In the genomic region with DNA sequence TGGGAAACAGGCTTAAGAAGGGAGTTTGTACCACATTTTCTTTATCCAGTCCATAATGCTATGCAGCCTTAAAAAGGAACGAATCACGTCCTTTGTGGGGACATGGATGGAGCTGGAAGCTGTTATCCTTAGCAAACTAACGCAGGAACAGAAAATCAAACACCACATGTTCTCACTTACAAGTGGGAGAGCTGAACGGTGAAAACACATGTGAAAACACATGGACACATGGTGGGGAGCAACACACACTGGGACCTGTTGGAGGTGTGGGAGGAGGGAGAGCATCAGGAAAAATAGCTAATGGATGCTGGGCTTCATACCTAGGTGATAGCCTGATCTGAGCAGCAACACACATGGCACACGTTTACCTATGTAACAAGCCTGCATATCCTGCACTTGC, we compare ENCODE assay signal across 24 cellular contexts.
A peak's percentile ranks its signal among the peaks of the same experiment; 100 is the strongest.
DNase-seq lines count a peak whose midpoint lies in the region; ATAC-seq and TF ChIP-seq lines count a peak whose summit lies in the region.
"Had no signal": no experiment of that assay in that cellular context is flagged by ENCODE, and none has a peak within 500 bp of the region (broad histone marks: within the 10 kb centered on the region; RNA-seq: fewer than 3 reads in every experiment).

No MANE protein-coding gene starts in this region.

- TF ChIP-seq CTCF in HFFc6 (IDR thresholded peaks at IDR 0.05) (no peak), Peyer's patch (IDR thresholded peaks at IDR 0.05) (no peak)

- no peak for TF ChIP-seq POLR2A in Peyer's patch (IDR thresholded peaks at IDR 0.05)

- peaks cover 0 to 16% (median 2%) of the 10 kb centered on the region in 4 donors for H3K4me1 ChIP-seq in Peyer's patch
- H3K4me1 ChIP-seq: A549, breast epithelium, foreskin keratinocyte had no signal

- H3K27me3 ChIP-seq in Peyer's patch = no peaks in the 10 kb centered on the region
- H3K27me3 ChIP-seq: breast epithelium, foreskin keratinocyte had no signal

- no peaks in the 10 kb centered on the region for H3K27me3 Mint-ChIP-seq in activated CD4-positive, alpha-beta T cell treated with anti-CD3 and anti-CD28 coated beads, Interleukin-2, amount 10 ng/mL, durations not matched to agents 7 days and 5 days
- H3K27me3 Mint-ChIP-seq in HFFc6 (ENCODE audit: insufficient read depth) = no peaks in the 10 kb centered on the region
- H3K27me3 Mint-ChIP-seq in central memory CD8-positive, alpha-beta T cell = no peaks in the 10 kb centered on the region
- no peaks in the 10 kb centered on the region for H3K27me3 Mint-ChIP-seq in natural killer cell treated with Interleukin-12 subunit alpha and Interleukin-12 subunit beta and Interleukin-15 and Interleukin-18, amount 100 ng/mL, for 72 hours
- H3K27me3 Mint-ChIP-seq: IgD-negative memory B cell had no signal

- H3K4me3 ChIP-seq in Peyer's patch = no peak overlapping the region
- H3K4me3 ChIP-seq: A549, breast epithelium, lung, SK-N-MC had no signal

- H3K27ac ChIP-seq in Peyer's patch = no peak overlapping the region
- H3K27ac ChIP-seq: A549, breast epithelium, foreskin keratinocyte, SK-N-MC had no signal

- CTCF ChIA-PET in activated CD4-positive, alpha-beta T cell treated with anti-CD3 and anti-CD28 coated beads, Interleukin-2, amount 10 ng/mL, durations not matched to agents 7 days and 5 days (lab: Charles Lee) = interaction anchor here (1.4 kb wide), 1 partner anchor 16 kb away, joined by 5 read pairs; no protein-coding TSS in a partner anchor

- H3K36me3 Mint-ChIP-seq in activated CD4-positive, alpha-beta T cell treated with anti-CD3 and anti-CD28 coated beads, Interleukin-2, amount 10 ng/mL, durations not matched to agents 7 days and 5 days (ENCODE audit: low read depth) = peaks cover 76% of the 10 kb centered on the region
- peaks cover 50% of the 10 kb centered on the region for H3K36me3 Mint-ChIP-seq in HFFc6 (ENCODE audit: low read depth)
- peaks cover 27% of the 10 kb centered on the region for H3K36me3 Mint-ChIP-seq in central memory CD8-positive, alpha-beta T cell (ENCODE audit: insufficient read depth)
- H3K36me3 Mint-ChIP-seq in natural killer cell treated with Interleukin-12 subunit alpha and Interleukin-12 subunit beta and Interleukin-15 and Interleukin-18, amount 100 ng/mL, for 72 hours = peaks cover 34% of the 10 kb centered on the region

- POLR2A ChIA-PET in activated CD4-positive, alpha-beta T cell treated with anti-CD3 and anti-CD28 coated beads, Interleukin-2, amount 10 ng/mL, durations not matched to agents 7 days and 5 days (lab: Charles Lee) = no interaction called here

- peaks cover 49% of the 10 kb centered on the region for H3K4me1 Mint-ChIP-seq in activated CD4-positive, alpha-beta T cell treated with anti-CD3 and anti-CD28 coated beads, Interleukin-2, amount 10 ng/mL, durations not matched to agents 7 days and 5 days
- peaks cover 64% of the 10 kb centered on the region for H3K4me1 Mint-ChIP-seq in HFFc6 (ENCODE audit: low read depth)
- peaks cover 44% of the 10 kb centered on the region for H3K4me1 Mint-ChIP-seq in central memory CD8-positive, alpha-beta T cell
- H3K4me1 Mint-ChIP-seq in natural killer cell treated with Interleukin-12 subunit alpha and Interleukin-12 subunit beta and Interleukin-15 and Interleukin-18, amount 100 ng/mL, for 72 hours (ENCODE audit: low read depth in 2 of 2) = peaks cover 50 to 52% of the 10 kb centered on the region in 2 donors

- peaks cover 12% of the 10 kb centered on the region for H3K9me3 Mint-ChIP-seq in activated CD4-positive, alpha-beta T cell treated with anti-CD3 and anti-CD28 coated beads, Interleukin-2, amount 10 ng/mL, durations not matched to agents 7 days and 5 days
- H3K9me3 Mint-ChIP-seq in HFFc6 = peaks cover 30% of the 10 kb centered on the region
- peaks cover 10% of the 10 kb centered on the region for H3K9me3 Mint-ChIP-seq in central memory CD8-positive, alpha-beta T cell
- H3K9me3 Mint-ChIP-seq in natural killer cell treated with Interleukin-12 subunit alpha and Interleukin-12 subunit beta and Interleukin-15 and Interleukin-18, amount 100 ng/mL, for 72 hours = peaks cover 8% of the 10 kb centered on the region

- no peak for ATAC-seq in central memory CD8-positive, alpha-beta T cell (replicated peaks; ENCODE audit: extremely low read depth, poor library complexity, severe bottlenecking)
- no peak for ATAC-seq in natural killer cell treated with Interleukin-12 subunit alpha and Interleukin-12 subunit beta and Interleukin-15 and Interleukin-18, amount 100 ng/mL, for 72 hours
- ATAC-seq: A549, foreskin keratinocyte, right cardiac atrium had no signal

- H3K27ac Mint-ChIP-seq in activated CD4-positive, alpha-beta T cell treated with anti-CD3 and anti-CD28 coated beads, Interleukin-2, amount 10 ng/mL, durations not matched to agents 7 days and 5 days = peak overlapping the region; percentile 56
- H3K27ac Mint-ChIP-seq in HFFc6 = peak overlapping the region; percentile 76
- H3K27ac Mint-ChIP-seq in central memory CD8-positive, alpha-beta T cell (ENCODE audit: low read depth) = peak overlapping the region; percentile 81
- H3K27ac Mint-ChIP-seq in natural killer cell treated with Interleukin-12 subunit alpha and Interleukin-12 subunit beta and Interleukin-15 and Interleukin-18, amount 100 ng/mL, for 72 hours = peak overlapping the region; percentile 42 to 83
- H3K27ac Mint-ChIP-seq: IgD-negative memory B cell had no signal

- peaks cover 0 to 18% (median 0%) of the 10 kb centered on the region in 3 donors for H3K36me3 ChIP-seq in Peyer's patch
- H3K36me3 ChIP-seq: breast epithelium had no signal

- DNase-seq in activated CD4-positive, alpha-beta T cell treated with anti-CD3 and anti-CD28 coated beads, Interleukin-2, amount 10 ng/mL, durations not matched to agents 7 days and 5 days = no peak
- DNase-seq in activated CD4-positive, alpha-beta T cell treated with anti-CD3 and anti-CD28 coated beads, Interleukin-2, amount 50 U/mL, for 1 hour = no peak
- DNase-seq in HFFc6 (no peak), Peyer's patch (no peak), NCI-H748 (lab: John Stamatoyannopoulos, UW; ENCODE audit: unreplicated experiment) (no peak), NCI-H1048 (lab: John Stamatoyannopoulos, UW) (no peak)
- DNase-seq in central memory CD8-positive, alpha-beta T cell (ENCODE audit: low spot score in 2 of 2) = no peak
- DNase-seq in natural killer cell treated with Interleukin-12 subunit alpha and Interleukin-12 subunit beta and Interleukin-15 and Interleukin-18, amount 100 ng/mL, for 72 hours (ENCODE audit: low spot score) = no peak
- DNase-seq: activated CD4-positive, CD25-positive, alpha-beta regulatory T cell treated with anti-CD3 and anti-CD28 coated beads, Interleukin-2, amount 50 U/mL, for 72 hours; cortex of kidney; foreskin keratinocyte; GDM1; GOT3; hypothalamus; NCI-H1436 treated with DMSO at 0.1 percent for 48 hours; occipital lobe; right cardiac atrium; RPMI8226; stimulated activated CD8-positive, alpha-beta memory T cell treated with anti-CD3 and anti-CD28 coated beads, Interleukin-4, amount 100 ng/mL, for 48 hours had no signal

- no peak overlapping the region for H3K4me3 Mint-ChIP-seq in activated CD4-positive, alpha-beta T cell treated with anti-CD3 and anti-CD28 coated beads, Interleukin-2, amount 10 ng/mL, durations not matched to agents 7 days and 5 days
- H3K4me3 Mint-ChIP-seq in HFFc6 = no peak overlapping the region
- H3K4me3 Mint-ChIP-seq in central memory CD8-positive, alpha-beta T cell = no peak overlapping the region
- H3K4me3 Mint-ChIP-seq in natural killer cell treated with Interleukin-12 subunit alpha and Interleukin-12 subunit beta and Interleukin-15 and Interleukin-18, amount 100 ng/mL, for 72 hours = no peak overlapping the region
- H3K4me3 Mint-ChIP-seq: IgD-negative memory B cell had no signal

- no peaks in the 10 kb centered on the region for H3K9me3 ChIP-seq in Peyer's patch
